9 cellular contexts compared by ENCODE assay signal in the genomic region with DNA sequence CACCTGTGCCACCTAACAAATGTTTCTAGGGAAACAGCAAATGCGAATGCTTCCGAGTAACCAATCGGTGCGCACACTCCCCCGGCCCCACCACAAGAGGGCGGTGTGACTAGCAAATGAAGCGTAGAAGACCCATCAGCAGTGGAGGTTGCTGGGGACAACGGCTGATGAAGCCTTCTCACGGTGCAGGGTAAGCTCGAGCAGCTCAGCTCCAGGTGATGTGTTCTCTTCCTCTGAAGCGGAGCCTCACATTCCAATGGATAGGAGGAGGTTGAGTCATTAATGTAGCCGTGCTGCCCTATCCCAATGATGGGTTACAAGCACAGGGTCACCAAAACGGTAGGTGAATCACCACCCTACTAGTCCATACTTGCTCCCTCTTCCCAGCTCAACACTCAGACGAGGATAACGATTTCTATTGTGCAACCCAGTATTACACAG.
A peak's percentile ranks its signal among the peaks of the same experiment; 100 is the strongest.
DNase-seq lines count a peak whose midpoint lies in the region; ATAC-seq, FAIRE-seq and TF ChIP-seq lines count a peak whose summit lies in the region.
"Had no signal": no experiment of that assay in that cellular context is flagged by ENCODE, and none has a peak within 500 bp of the region (broad histone marks: within the 10 kb centered on the region; RNA-seq: fewer than 3 reads in every experiment).

No MANE protein-coding gene starts in this region.

- POLR2A ChIA-PET in HepG2 (lab: Yijun Ruan, JAX) = no interaction called here

- peak; percentile 75 for FAIRE-seq in HepG2 (lab: Jason Lieb, UNC)

- H3K4me3 ChIP-seq in RWPE2 (ENCODE audit: severe bottlenecking) = no peak overlapping the region
- no peak overlapping the region for H3K4me3 ChIP-seq in brain microvascular endothelial cell (ENCODE audit: low read depth, low read length)
- H3K4me3 ChIP-seq in HepG2 (replicated peaks in 1 of 3; ENCODE audit: insufficient read depth in 1 of 3, low read depth in 2 of 3, low read length in 3 of 3) = no peak overlapping the region

- no peak overlapping the region for H3K4me2 ChIP-seq in HepG2 (ENCODE audit: low read depth, low read length)

- BruUV-seq in HepG2 (replicated peaks; lab: Mats Ljungman, UMichigan) = no TSS peak

- no peak for TF ChIP-seq POLR2A in HepG2 (IDR thresholded peaks at IDR 0.05; ENCODE audit: insufficient read depth in 1 of 2, low read depth in 2 of 2, low read length in 2 of 2)

- H3K79me2 ChIP-seq in HepG2 (ENCODE audit: insufficient read depth, low read length) = no peaks in the 10 kb centered on the region

- peak; percentile 91 for TF ChIP-seq CTCF in RWPE2 (IDR thresholded peaks at IDR 0.05; ENCODE audit: poor library complexity, severe bottlenecking)
- peak; percentile 80 for TF ChIP-seq CTCF in brain microvascular endothelial cell (IDR thresholded peaks at IDR 0.05; ENCODE audit: low read depth, low read length, missing control alignments)
- TF ChIP-seq CTCF in HepG2 (CRISPR knock-in tag; IDR thresholded peaks at IDR 0.05) = peak; percentile 95

- intact Hi-C loops in HepG2 (cut with micrococcal nuclease; ENCODE audit: unreplicated experiment) = loop anchor here (1.0 to 5.0 kb wide), 2 partner anchors 65 to 227 kb away; no protein-coding TSS in a partner anchor

- H3K27me3 ChIP-seq in RWPE2 (ENCODE audit: insufficient read depth, poor library complexity, severe bottlenecking) (no peaks in the 10 kb centered on the region), brain microvascular endothelial cell (replicated peaks) (no peaks in the 10 kb centered on the region), HepG2 (ENCODE audit: control insufficient read depth in 1 of 2, insufficient read depth in 2 of 2, low read length in 2 of 2) (peaks cover under 1 to 24% of the 10 kb centered on the region in 2 experiments; a peak in 4 of 5 replicates)

- TF ChIP-seq RAD21 in HepG2 (CRISPR knock-in tag; IDR thresholded peaks at IDR 0.05) = peak; percentile 73

- 3% methylated on average over 12 of the region's 15 CpGs for WGBS in HepG2 (ENCODE audit: low lambda C conversion rate)

- peak overlapping the region; percentile 73 for H3K27ac ChIP-seq in RWPE2 (ENCODE audit: poor library complexity, severe bottlenecking)
- no peak overlapping the region for H3K27ac ChIP-seq in brain microvascular endothelial cell
- H3K27ac ChIP-seq in HepG2 (ENCODE audit: extremely low read length, insufficient read depth, low read length) = no peak overlapping the region

- DNase-seq in COLO668 (lab: John Stamatoyannopoulos, UW; ENCODE audit: unreplicated experiment) (peak; percentile 62), HT-29 (ENCODE audit: low spot score) (peak; percentile 82), RWPE2 (ENCODE audit: low spot score) (peak; percentile 96), brain microvascular endothelial cell (peak; percentile 29), HepG2 (ENCODE audit: low spot score) (peak; percentile 58)
- peak; percentile 69 for DNase-seq in stimulated activated naive CD8-positive, alpha-beta T cell treated with anti-CD3 and anti-CD28 coated beads, Interleukin-15, Interleukin-2, amounts not matched to agents 100 U/mL and 50 U/mL, for 24 hours
- DNase-seq: left cardiac atrium had no signal

- H2AFZ ChIP-seq in HepG2 (ENCODE audit: low read length) = no peak overlapping the region

- no peaks in the 10 kb centered on the region for H4K20me1 ChIP-seq in HepG2 (ENCODE audit: insufficient read depth, low read length)

- H3K4me1 ChIP-seq in RWPE2 (ENCODE audit: insufficient read depth, poor library complexity, severe bottlenecking) (peaks cover 11% of the 10 kb centered on the region), HepG2 (ENCODE audit: insufficient read depth, low read length) (no peaks in the 10 kb centered on the region)

- no peaks in the 10 kb centered on the region for H3K9me3 ChIP-seq in RWPE2 (ENCODE audit: severe bottlenecking)
- H3K9me3 ChIP-seq in HepG2 (ENCODE audit: low read length) = no peaks in the 10 kb centered on the region

- TF ChIP-seq EP300 in HepG2 (IDR thresholded peaks at IDR 0.05; ENCODE audit: low read depth in 2 of 2, low read length in 2 of 2) = no peak
- no peak for TF ChIP-seq EP300 in HepG2 (CRISPR knock-in tag; IDR thresholded peaks at IDR 0.05; ENCODE audit: borderline replicate concordance)

- in situ Hi-C loops in brain microvascular endothelial cell (cut with HindIII; ENCODE audit: low pct_ligation_motif_present, low sequenced_read_pairs) = no loop called here
- in situ Hi-C loops in HepG2 (cut with HindIII; ENCODE audit: extremely low pct_ligation_motif_present, low pct_unique_long_range_greater_than_20kb) = no loop called here

- H3K9ac ChIP-seq in HepG2 (ENCODE audit: insufficient read depth, low read depth, low read length) = no peak overlapping the region

- no peaks in the 10 kb centered on the region for H3K36me3 ChIP-seq in RWPE2 (ENCODE audit: low read depth)
- no peaks in the 10 kb centered on the region for H3K36me3 ChIP-seq in brain microvascular endothelial cell (replicated peaks)
- no peaks in the 10 kb centered on the region for H3K36me3 ChIP-seq in HepG2 (replicated peaks in 1 of 2; ENCODE audit: control insufficient read depth in 1 of 2, insufficient read depth in 2 of 2, low read length in 2 of 2)

- peak; percentile 99 for ATAC-seq in RWPE2 (ENCODE audit: low read depth)
- peak; percentile 98 for ATAC-seq in HepG2
- peak; percentile 57 for ATAC-seq in stimulated activated naive CD8-positive, alpha-beta T cell treated with anti-CD3 and anti-CD28 coated beads, Interleukin-15, Interleukin-2, amounts not matched to agents 100 U/mL and 50 U/mL, for 24 hours
- no peak for ATAC-seq in GM21515 (IDR thresholded peaks at IDR 0.05; ENCODE audit: unreplicated experiment)
- no peak for ATAC-seq in GM18861 (IDR thresholded peaks at IDR 0.05; ENCODE audit: unreplicated experiment)

- CTCF ChIA-PET in HepG2 (lab: Yijun Ruan, JAX; ENCODE audit: low intra/inter-chr PET ratio, low total read pairs) = interaction anchor here (0.9 to 2.0 kb wide), 6 partner anchors 64 to 250 kb away, joined by 3 to 20 read pairs (median 4); no protein-coding TSS in a partner anchor

TF ChIP-seq in HepG2, 621 proteins besides CTCF, POLR2A, EP300 and RAD21 (continues in another document):
- TF ChIP-seq XRCC5 (optimal IDR thresholded peaks at IDR 0.05; ENCODE audit: low read length) (peak; percentile 81), ZNF143 (CRISPR knock-in tag; IDR thresholded peaks at IDR 0.05) (no peak), RARA (CRISPR knock-in tag; IDR thresholded peaks at IDR 0.05) (0 out of 2 replicates have a peak, but pooled peaks have one; percentile 8), TSC22D2 (CRISPR knock-in tag; IDR thresholded peaks at IDR 0.05; ENCODE audit: borderline replicate concordance) (no peak), ZNF431 (CRISPR knock-in tag; IDR thresholded peaks at IDR 0.05; ENCODE audit: borderline replicate concordance, low read depth) (no peak), BHLHE40 (IDR thresholded peaks at IDR 0.05; ENCODE audit: low read length) (0 out of 2 replicates have a peak, but pooled peaks have one; percentile 18), MAZ (IDR thresholded peaks at IDR 0.05; ENCODE audit: borderline replicate concordance, low read depth, low read length) (no peak), MAZ (CRISPR knock-in tag; IDR thresholded peaks at IDR 0.05; ENCODE audit: low read depth) (0 out of 2 replicates have a peak, but pooled peaks have one; percentile 21), SYNCRIP (IDR thresholded peaks at IDR 0.05; ENCODE audit: insufficient read depth, low read depth, low read length) (no peak), EED (CRISPR knock-in tag; IDR thresholded peaks at IDR 0.05) (0 out of 2 replicates have a peak, but pooled peaks have one; percentile 28), GABPB1 (CRISPR knock-in tag; IDR thresholded peaks at IDR 0.05) (peak; percentile 24; the same call in 1 of the 2 replicates), U2AF2 (IDR thresholded peaks at IDR 0.05; ENCODE audit: low read depth, low read length) (no peak), SMAD3 (CRISPR knock-in tag; IDR thresholded peaks at IDR 0.05) (0 out of 2 replicates have a peak, but pooled peaks have one; percentile 39), TBX3 (IDR thresholded peaks at IDR 0.05; ENCODE audit: borderline replicate concordance) (no peak), ZNF350 (CRISPR knock-in tag; IDR thresholded peaks at IDR 0.05; ENCODE audit: borderline replicate concordance, low read depth) (no peak), ZNF841 (CRISPR knock-in tag; IDR thresholded peaks at IDR 0.05; ENCODE audit: borderline replicate concordance) (no peak), TBX2 (CRISPR knock-in tag; IDR thresholded peaks at IDR 0.05; ENCODE audit: borderline replicate concordance) (no peak), SPEN (CRISPR knock-in tag; IDR thresholded peaks at IDR 0.05; ENCODE audit: low read depth) (peak; percentile 46; the same call in 1 of the 2 replicates)
- TF ChIP-seq, protein P1, sequence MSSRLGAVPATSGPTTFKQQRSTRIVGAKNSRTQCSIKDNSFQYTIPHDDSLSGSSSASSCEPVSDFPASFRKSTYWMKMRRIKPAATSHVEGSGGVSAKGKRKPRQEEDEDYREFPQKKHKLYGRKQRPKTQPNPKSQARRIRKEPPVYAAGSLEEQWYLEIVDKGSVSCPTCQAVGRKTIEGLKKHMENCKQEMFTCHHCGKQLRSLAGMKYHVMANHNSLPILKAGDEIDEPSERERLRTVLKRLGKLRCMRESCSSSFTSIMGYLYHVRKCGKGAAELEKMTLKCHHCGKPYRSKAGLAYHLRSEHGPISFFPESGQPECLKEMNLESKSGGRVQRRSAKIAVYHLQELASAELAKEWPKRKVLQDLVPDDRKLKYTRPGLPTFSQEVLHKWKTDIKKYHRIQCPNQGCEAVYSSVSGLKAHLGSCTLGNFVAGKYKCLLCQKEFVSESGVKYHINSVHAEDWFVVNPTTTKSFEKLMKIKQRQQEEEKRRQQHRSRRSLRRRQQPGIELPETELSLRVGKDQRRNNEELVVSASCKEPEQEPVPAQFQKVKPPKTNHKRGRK (CRISPR knock-in tag; IDR thresholded peaks at IDR 0.05) = no peak
- TF ChIP-seq, protein P2, sequence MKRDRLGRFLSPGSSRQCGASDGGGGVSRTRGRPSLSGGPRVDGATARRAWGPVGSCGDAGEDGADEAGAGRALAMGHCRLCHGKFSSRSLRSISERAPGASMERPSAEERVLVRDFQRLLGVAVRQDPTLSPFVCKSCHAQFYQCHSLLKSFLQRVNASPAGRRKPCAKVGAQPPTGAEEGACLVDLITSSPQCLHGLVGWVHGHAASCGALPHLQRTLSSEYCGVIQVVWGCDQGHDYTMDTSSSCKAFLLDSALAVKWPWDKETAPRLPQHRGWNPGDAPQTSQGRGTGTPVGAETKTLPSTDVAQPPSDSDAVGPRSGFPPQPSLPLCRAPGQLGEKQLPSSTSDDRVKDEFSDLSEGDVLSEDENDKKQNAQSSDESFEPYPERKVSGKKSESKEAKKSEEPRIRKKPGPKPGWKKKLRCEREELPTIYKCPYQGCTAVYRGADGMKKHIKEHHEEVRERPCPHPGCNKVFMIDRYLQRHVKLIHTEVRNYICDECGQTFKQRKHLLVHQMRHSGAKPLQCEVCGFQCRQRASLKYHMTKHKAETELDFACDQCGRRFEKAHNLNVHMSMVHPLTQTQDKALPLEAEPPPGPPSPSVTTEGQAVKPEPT (CRISPR knock-in tag; IDR thresholded peaks at IDR 0.05; ENCODE audit: low read depth) = no peak

Comparison
In these comparisons a context has a peak if more than half of its experiments do, and no peak if none do; other contexts are left out.
1. DNase-seq: peak in every context shown above with its lines; median percentile 96 in RWPE2; 82 in HT-29; 69 in stimulated activated naive CD8-positive, alpha-beta T cell treated with anti-CD3 and anti-CD28 coated beads, Interleukin-15, Interleukin-2, amounts not matched to agents 100 U/mL and 50 U/mL, for 24 hours; 62 in COLO668; 58 in HepG2; 29 in brain microvascular endothelial cell.
2. ATAC-seq: peak in RWPE2 (single experiment), HepG2 (single experiment) and stimulated activated naive CD8-positive, alpha-beta T cell treated with anti-CD3 and anti-CD28 coated beads, Interleukin-15, Interleukin-2, amounts not matched to agents 100 U/mL and 50 U/mL, for 24 hours (single experiment); none in GM21515 (single experiment) and GM18861 (single experiment).
3. Peak in every context shown above with its lines, with median percentiles within 50 percentile points of each other: CTCF ChIP-seq.